Comparison of ENCODE assay signal across 21 cellular contexts in genomic region chr7:22429386-22429785, GRCh38.
DNase-seq lines count a peak whose midpoint lies in the region; ATAC-seq and TF ChIP-seq lines count a peak whose summit lies in the region.
"Had no signal": no experiment of that assay in that cellular context is flagged by ENCODE, and none has a peak within 500 bp of the region (broad histone marks: within the 10 kb centered on the region; RNA-seq: fewer than 3 reads in every experiment).

No MANE protein-coding gene starts in this region.

- H3K27ac ChIP-seq in breast epithelium: no peak overlapping the region
- no peak overlapping the region for H3K27ac ChIP-seq in RWPE1
- no peak overlapping the region for H3K27ac ChIP-seq in H9 (ENCODE audit: insufficient read length, low read depth, low read length)
- H3K27ac ChIP-seq: 22Rv1, HL-60 had no signal

- no peak overlapping the region for H2BK12ac ChIP-seq in H9 (ENCODE audit: insufficient read length, low read depth, low read length)

- no peak overlapping the region for H2AK5ac ChIP-seq in H9 (ENCODE audit: insufficient read length, low read length)

- H3K9me3 Mint-ChIP-seq in MCF 10A (ENCODE audit: unreplicated experiment): no peaks in the 10 kb centered on the region
- H3K9me3 Mint-ChIP-seq in activated T-cell treated with anti-CD3 and anti-CD28 coated beads, Interleukin-2, amount 50 U/mL, for 4 hours: no peaks in the 10 kb centered on the region
- no peaks in the 10 kb centered on the region for H3K9me3 Mint-ChIP-seq in H9
- H3K9me3 Mint-ChIP-seq in stimulated activated effector memory CD8-positive, alpha-beta T cell treated with anti-CD3 and anti-CD28 coated beads, Interleukin-12 subunit alpha, Interleukin-12 subunit beta, amount 100 ng/mL, for 72 hours: no peaks in the 10 kb centered on the region

- H3K9ac ChIP-seq in H9 (ENCODE audit: extremely low read depth, insufficient read length, low read length): no peak overlapping the region
- H3K9ac ChIP-seq: SK-N-SH had no signal

- H3K23me2 ChIP-seq in H9 (ENCODE audit: insufficient read length, low read depth, low read length, poor library complexity, severe bottlenecking): no peaks in the 10 kb centered on the region

- BruUV-seq in MCF 10A (replicated peaks; lab: Mats Ljungman, UMichigan): no TSS peak

- no CpG with 5 or more reads among the region's 2 CpGs for WGBS in H9 (ENCODE audit: extremely low coverage, insufficient read length, low lambda C conversion rate)

- H3K36me3 Mint-ChIP-seq in MCF 10A (ENCODE audit: insufficient read depth, unreplicated experiment): no peaks in the 10 kb centered on the region
- H3K36me3 Mint-ChIP-seq in activated T-cell treated with anti-CD3 and anti-CD28 coated beads, Interleukin-2, amount 50 U/mL, for 4 hours (ENCODE audit: insufficient read depth): no peaks in the 10 kb centered on the region
- H3K36me3 Mint-ChIP-seq in H9 (ENCODE audit: insufficient read depth in 1 of 3, low read depth in 3 of 3): 0 out of 7 replicates have a peak, but pooled peaks cover 0 to 1% (median 0%) of the 10 kb centered on the region in 3 experiments
- no peaks in the 10 kb centered on the region for H3K36me3 Mint-ChIP-seq in stimulated activated effector memory CD8-positive, alpha-beta T cell treated with anti-CD3 and anti-CD28 coated beads, Interleukin-12 subunit alpha, Interleukin-12 subunit beta, amount 100 ng/mL, for 72 hours
- H3K36me3 Mint-ChIP-seq: CD14-positive monocyte had no signal

- no peak overlapping the region for H2BK15ac ChIP-seq in H9 (ENCODE audit: low read depth, low read length)

- H3K27me3 Mint-ChIP-seq in MCF 10A (ENCODE audit: insufficient read depth, unreplicated experiment): no peaks in the 10 kb centered on the region
- H3K27me3 Mint-ChIP-seq in activated T-cell treated with anti-CD3 and anti-CD28 coated beads, Interleukin-2, amount 50 U/mL, for 4 hours (ENCODE audit: low read depth): no peaks in the 10 kb centered on the region
- H3K27me3 Mint-ChIP-seq in H9 (ENCODE audit: low read depth): no peaks in the 10 kb centered on the region

- H2AFZ ChIP-seq in H9 (ENCODE audit: low read length): no peak overlapping the region

- TF ChIP-seq CTCF in MCF 10A (IDR thresholded peaks at IDR 0.05; ENCODE audit: unreplicated experiment) (no peak), breast epithelium (IDR thresholded peaks at IDR 0.05) (no peak), RWPE1 (conservative IDR thresholded peaks at IDR 0.05; ENCODE audit: low read depth) (no peak), H9 (conservative IDR thresholded peaks at IDR 0.05) (no peak)

- H3T11ph ChIP-seq in H9 (ENCODE audit: low read length): no peak overlapping the region

- H3K36me3 ChIP-seq in breast epithelium: no peaks in the 10 kb centered on the region

- no peaks in the 10 kb centered on the region for H3K9me3 ChIP-seq in breast epithelium
- no peaks in the 10 kb centered on the region for H3K9me3 ChIP-seq in H9 (ENCODE audit: control insufficient read depth, low read depth, low read length)
- H3K9me3 ChIP-seq: SK-N-SH had no signal

- H3K27me3 ChIP-seq in breast epithelium (no peaks in the 10 kb centered on the region), H9 (ENCODE audit: insufficient read depth, low read length) (no peaks in the 10 kb centered on the region)

- no peak overlapping the region for H3K14ac ChIP-seq in H9 (ENCODE audit: insufficient read depth, low read length)

- H4K5ac ChIP-seq in H9 (ENCODE audit: insufficient read length, low read depth, low read length): no peak overlapping the region

- CTCF ChIA-PET in MCF 10A (lab: Yijun Ruan, JAX): interaction anchor here (0.6 kb wide), 1 partner anchor 23 kb away, joined by 3 read pairs; no protein-coding TSS in a partner anchor
- CTCF ChIA-PET in RWPE1 (lab: Yijun Ruan, JAX): no interaction called here

- no peaks in the 10 kb centered on the region for H3K79me1 ChIP-seq in H9 (ENCODE audit: insufficient read depth, low read depth, low read length, poor library complexity, severe bottlenecking)

- intact Hi-C loops in MCF 10A (cut with micrococcal nuclease): no loop called here
- intact Hi-C loops in breast epithelium (cut with DNase I; ENCODE audit: low total_unique reads): no loop called here

- ATAC-seq in esophagus mucosa: peak; percentile 64
- ATAC-seq in activated T-cell treated with anti-CD3 and anti-CD28 coated beads, Interleukin-2, amount 50 U/mL, for 4 hours: no peak
- no peak for ATAC-seq in stimulated activated effector memory CD8-positive, alpha-beta T cell treated with anti-CD3 and anti-CD28 coated beads, Interleukin-12 subunit alpha, Interleukin-12 subunit beta, amount 100 ng/mL, for 72 hours
- ATAC-seq: Panc1 had no signal

- no peak overlapping the region for H3K4me2 ChIP-seq in H9 (ENCODE audit: insufficient read depth, insufficient read length, low read length)
- H3K4me2 ChIP-seq: SK-N-SH had no signal

- H2BK120ac ChIP-seq in H9 (ENCODE audit: low read depth, low read length, poor library complexity, severe bottlenecking): no peak overlapping the region

- no peak overlapping the region for H4K91ac ChIP-seq in H9 (ENCODE audit: insufficient read length, low read depth, low read length)

- H3K27ac Mint-ChIP-seq in MCF 10A (ENCODE audit: low read depth, unreplicated experiment) (no peak overlapping the region), H9 (no peak overlapping the region)
- no peak overlapping the region for H3K27ac Mint-ChIP-seq in stimulated activated effector memory CD8-positive, alpha-beta T cell treated with anti-CD3 and anti-CD28 coated beads, Interleukin-12 subunit alpha, Interleukin-12 subunit beta, amount 100 ng/mL, for 72 hours
- H3K27ac Mint-ChIP-seq: CD14-positive monocyte had no signal

- no peaks in the 10 kb centered on the region for H4K20me1 ChIP-seq in H9 (ENCODE audit: control insufficient read depth, insufficient read depth, insufficient read length)

- H3K4me3 ChIP-seq in breast epithelium: no peak overlapping the region

- POLR2A ChIA-PET in MCF 10A (lab: Yijun Ruan, JAX): interaction anchor here (0.6 kb wide), 1 partner anchor 39 kb away, joined by 4 read pairs; no protein-coding TSS in a partner anchor
- POLR2A ChIA-PET in RWPE1 (lab: Yijun Ruan, JAX; ENCODE audit: low non-redundant PET): no interaction called here

- H3K4me1 Mint-ChIP-seq in MCF 10A (ENCODE audit: insufficient read depth, unreplicated experiment) (peaks cover 24% of the 10 kb centered on the region), H9 (peaks cover 28% of the 10 kb centered on the region in 2 experiments)
- H3K4me1 Mint-ChIP-seq in activated T-cell treated with anti-CD3 and anti-CD28 coated beads, Interleukin-2, amount 50 U/mL, for 4 hours (ENCODE audit: low read depth): no peaks in the 10 kb centered on the region
- H3K4me1 Mint-ChIP-seq in stimulated activated effector memory CD8-positive, alpha-beta T cell treated with anti-CD3 and anti-CD28 coated beads, Interleukin-12 subunit alpha, Interleukin-12 subunit beta, amount 100 ng/mL, for 72 hours: no peaks in the 10 kb centered on the region

- H3K18ac ChIP-seq in H9 (ENCODE audit: insufficient read length, low read depth, low read length): no peak overlapping the region

- DNase-seq in MCF 10A (ENCODE audit: unreplicated experiment) (peak; percentile 36), breast epithelium (ENCODE audit: low spot score in 2 of 2) (no peak), RWPE1 (ENCODE audit: low spot score) (peak; percentile 76), H9 (no peak), kidney tubule cell (ENCODE audit: low spot score) (no peak)
- no peak for DNase-seq in activated T-cell treated with anti-CD3 and anti-CD28 coated beads, Interleukin-2, amount 50 U/mL, for 4 hours
- no peak for DNase-seq in stimulated activated effector memory CD8-positive, alpha-beta T cell treated with anti-CD3 and anti-CD28 coated beads, Interleukin-12 subunit alpha, Interleukin-12 subunit beta, amount 100 ng/mL, for 72 hours (ENCODE audit: low spot score in 2 of 2)
- DNase-seq: DND-41, GDM1, NCI-H1105, NCI-H1694, NCI-H2081 treated with DMSO at 0.1 percent for 48 hours, NCI-H510A treated with DMSO at 0.1 percent for 48 hours, NCI-H774, Right ventricle myocardium superior, SK-N-SH had no signal

- no peaks in the 10 kb centered on the region for H3K79me2 ChIP-seq in H9 (ENCODE audit: insufficient read depth, low read length)

- H3K56ac ChIP-seq in H9 (ENCODE audit: insufficient read length, low read depth, low read length): no peak overlapping the region

- no peak overlapping the region for H3K4ac ChIP-seq in H9 (ENCODE audit: low read depth, low read length)

- no peak overlapping the region for H2BK20ac ChIP-seq in H9 (ENCODE audit: low read depth, low read length, poor library complexity, severe bottlenecking)

- no peak for TF ChIP-seq POLR2A in breast epithelium (IDR thresholded peaks at IDR 0.05)

- peaks cover 0 to 11% of the 10 kb centered on the region in 2 donors for H3K4me1 ChIP-seq in breast epithelium
- peaks cover 7% of the 10 kb centered on the region; the same call in 1 of the 2 replicates for H3K4me1 ChIP-seq in H9 (ENCODE audit: insufficient read depth, low read length)

- H2BK5ac ChIP-seq in H9 (ENCODE audit: insufficient read length, low read length): no peak overlapping the region

- H3K4me3 Mint-ChIP-seq in MCF 10A (ENCODE audit: unreplicated experiment) (no peak overlapping the region), H9 (no peak overlapping the region)
- H3K4me3 Mint-ChIP-seq in activated T-cell treated with anti-CD3 and anti-CD28 coated beads, Interleukin-2, amount 50 U/mL, for 4 hours: no peak overlapping the region
- H3K4me3 Mint-ChIP-seq in stimulated activated effector memory CD8-positive, alpha-beta T cell treated with anti-CD3 and anti-CD28 coated beads, Interleukin-12 subunit alpha, Interleukin-12 subunit beta, amount 100 ng/mL, for 72 hours: no peak overlapping the region
- H3K4me3 Mint-ChIP-seq: CD14-positive monocyte had no signal

- H3K23ac ChIP-seq in H9 (ENCODE audit: insufficient read length, low read depth, low read length): no peak overlapping the region

- H4K8ac ChIP-seq in H9 (replicated peaks; ENCODE audit: insufficient read length, low read depth, low read length): no peak overlapping the region

Comparison
In these comparisons a context has a peak if more than half of its experiments do, and no peak if none do; other contexts are left out.
1. DNase-seq: peak in MCF 10A (single experiment) and RWPE1 (single experiment); none in breast epithelium (0 of 2), activated T-cell treated with anti-CD3 and anti-CD28 coated beads, Interleukin-2, amount 50 U/mL, for 4 hours (single experiment), H9 (single experiment), stimulated activated effector memory CD8-positive, alpha-beta T cell treated with anti-CD3 and anti-CD28 coated beads, Interleukin-12 subunit alpha, Interleukin-12 subunit beta, amount 100 ng/mL, for 72 hours (0 of 2) and kidney tubule cell (single experiment).